ENCODE assay signal across 40 cellular contexts in the genomic region with DNA sequence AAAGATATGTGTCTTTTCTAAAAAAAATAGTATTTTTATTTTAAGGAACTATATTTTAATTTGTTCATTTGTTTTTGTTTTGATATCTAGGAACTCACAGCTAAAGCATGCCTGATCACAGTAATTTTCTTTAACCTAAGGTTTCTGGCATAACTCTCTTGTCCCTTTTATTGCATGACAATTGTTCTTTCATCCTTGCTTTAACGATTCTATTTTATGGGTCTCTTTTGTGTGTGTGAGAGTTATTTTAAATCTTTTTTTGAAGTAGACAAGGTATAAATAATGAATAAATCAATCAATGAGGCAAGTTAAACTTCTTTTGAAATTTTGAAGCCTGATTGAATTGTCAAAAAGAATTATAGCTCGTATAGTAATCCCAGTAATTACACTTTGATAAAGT.
"Had no signal": no experiment of that assay in that cellular context is flagged by ENCODE, and none has a peak within 500 bp of the region (broad histone marks: within the 10 kb centered on the region; RNA-seq: fewer than 3 reads in every experiment).

No MANE protein-coding gene starts in this region.

- H3K27ac ChIP-seq: adrenal gland, ascending aorta, body of pancreas, brain microvascular endothelial cell, breast epithelium, cardiac muscle cell had no signal

- H3K4me1 Mint-ChIP-seq: activated naive CD4-positive, alpha-beta T cell treated with anti-CD3 and anti-CD28 coated beads, Interleukin-2, amount 10 ng/mL, durations not matched to agents 7 days and 5 days; activated naive CD4-positive, alpha-beta T cell treated with anti-CD3 and anti-CD28 coated beads, Interleukin-2, amount 50 U/mL, for 24 hours; activated naive CD8-positive, alpha-beta T cell treated with anti-CD3 and anti-CD28 coated beads for 36 hours; activated naive CD8-positive, alpha-beta T cell treated with anti-CD3 and anti-CD28 coated beads, Interleukin-2, amount 10 ng/mL, durations not matched to agents 7 days and 5 days; activated T-helper 17 cell treated with anti-CD3 and anti-CD28 coated beads, Interleukin-2, amount 50 U/mL, for 72 hours; central memory CD8-positive, alpha-beta T cell had no signal

- DNase-seq: activated effector memory CD4-positive, alpha-beta T cell treated with anti-CD3 and anti-CD28 coated beads, Interleukin-2, amount 50 U/mL, for 16 hours; activated effector memory CD4-positive, alpha-beta T cell treated with Interleukin-2 at 50 U/mL for 16 hours; activated gamma-delta T cell; activated gamma-delta T cell treated with Interleukin-2 at 50 U/mL for 16 hours; activated naive CD4-positive, alpha-beta T cell; activated naive CD4-positive, alpha-beta T cell treated with anti-CD3 and anti-CD28 coated beads for 36 hours; activated naive CD4-positive, alpha-beta T cell treated with anti-CD3 and anti-CD28 coated beads, Interleukin-2, amount 10 ng/mL, durations not matched to agents 7 days and 5 days; activated naive CD4-positive, alpha-beta T cell treated with anti-CD3 and anti-CD28 coated beads, Interleukin-2, amount 50 U/mL, for 16 hours; activated naive CD4-positive, alpha-beta T cell treated with Interleukin-2 at 50 U/mL for 16 hours; activated naive CD8-positive, alpha-beta T cell treated with anti-CD3 and anti-CD28 coated beads for 36 hours; activated naive CD8-positive, alpha-beta T cell treated with anti-CD3 and anti-CD28 coated beads, Interleukin-2, amount 10 ng/mL, durations not matched to agents 7 days and 5 days; activated naive CD8-positive, alpha-beta T cell treated with anti-CD3 and anti-CD28 coated beads, Interleukin-2, amount 50 U/mL, for 24 hours; activated T-cell treated with anti-CD3 and anti-CD28 coated beads, Interleukin-2, amount 50 U/mL, for 1 hour; activated T-cell treated with anti-CD3 and anti-CD28 coated beads, Interleukin-2, amount 50 U/mL, for 24 hours; activated T-cell treated with anti-CD3 and anti-CD28 coated beads, Interleukin-2, amount 50 U/mL, for 4 hours; activated T-cell treated with anti-CD3 and anti-CD28 coated beads, Interleukin-2, amount 50 U/mL, for 48 hours; activated T-cell treated with anti-CD3 and anti-CD28 coated beads, Interleukin-2, amount 50 U/mL, for 72 hours; adrenal gland; amniotic stem cell; amygdala; anterior cingulate cortex; aorta; body of pancreas; brain microvascular endothelial cell; caudate nucleus; central memory CD4-positive, alpha-beta T cell; cerebellar nuclear complex had no signal

- H3K27me3 ChIP-seq: adrenal gland, ascending aorta, brain microvascular endothelial cell, cardiac muscle cell had no signal

- H3K36me3 ChIP-seq: adrenal gland, ascending aorta, brain microvascular endothelial cell, breast epithelium, cardiac muscle cell had no signal

- H3K27ac Mint-ChIP-seq: activated naive CD4-positive, alpha-beta T cell treated with anti-CD3 and anti-CD28 coated beads for 36 hours; activated naive CD4-positive, alpha-beta T cell treated with anti-CD3 and anti-CD28 coated beads, Interleukin-2, amount 10 ng/mL, durations not matched to agents 7 days and 5 days; activated naive CD4-positive, alpha-beta T cell treated with anti-CD3 and anti-CD28 coated beads, Interleukin-2, amount 50 U/mL, for 24 hours; activated naive CD4-positive, alpha-beta T cell treated with anti-CD3 and anti-CD28 coated beads, Interleukin-2, amount 50 U/mL, for 72 hours; activated naive CD8-positive, alpha-beta T cell; activated naive CD8-positive, alpha-beta T cell treated with anti-CD3 and anti-CD28 coated beads for 36 hours; activated naive CD8-positive, alpha-beta T cell treated with anti-CD3 and anti-CD28 coated beads, Interleukin-2, amount 10 ng/mL, durations not matched to agents 7 days and 5 days; activated naive CD8-positive, alpha-beta T cell treated with anti-CD3 and anti-CD28 coated beads, Interleukin-2, amount 50 U/mL, for 24 hours; activated T-cell treated with anti-CD3 and anti-CD28 coated beads, Interleukin-2, amount 50 U/mL, for 24 hours; activated T-cell treated with anti-CD3 and anti-CD28 coated beads, Interleukin-2, amount 50 U/mL, for 72 hours; activated T-helper 1 cell treated with anti-CD3 and anti-CD28 coated beads, Interleukin-12 subunit alpha, Interleukin-12 subunit beta, Interleukin-2, Interleukin-4 antibody, amounts not matched to agents 30 ng/mL and 10 ng/mL and 1 ng/mL, durations not matched to agents 14 hours and 24 hours and 36 hours; activated T-helper 17 cell treated with anti-CD3 and anti-CD28 coated beads, Interleukin-2, amount 50 U/mL, for 72 hours; activated T-helper 2 cell treated with anti-CD3 and anti-CD28 coated beads, Interferon-gamma antibody, Interleukin-2, Interleukin-4, amounts not matched to agents 10 μg/mL and 5 μg/mL and 100 μg/mL, durations not matched to agents 14 hours and 24 hours and 36 hours; brain had no signal

- ATAC-seq: activated naive CD4-positive, alpha-beta T cell treated with anti-CD3 and anti-CD28 coated beads, Interleukin-2, amount 50 U/mL, for 72 hours; activated naive CD8-positive, alpha-beta T cell treated with anti-CD3 and anti-CD28 coated beads, Interleukin-2, amount 50 U/mL, for 24 hours; activated T-cell treated with anti-CD3 and anti-CD28 coated beads, Interleukin-2, amount 50 U/mL, for 4 hours; activated T-cell treated with anti-CD3 and anti-CD28 coated beads, Interleukin-2, amount 50 U/mL, for 72 hours; activated T-helper 17 cell treated with anti-CD3 and anti-CD28 coated beads, Interleukin-2, amount 50 U/mL, for 72 hours; body of pancreas had no signal

- H3K4me3 Mint-ChIP-seq: activated naive CD4-positive, alpha-beta T cell treated with anti-CD3 and anti-CD28 coated beads for 36 hours; activated naive CD4-positive, alpha-beta T cell treated with anti-CD3 and anti-CD28 coated beads, Interleukin-2, amount 10 ng/mL, durations not matched to agents 7 days and 5 days; activated naive CD4-positive, alpha-beta T cell treated with anti-CD3 and anti-CD28 coated beads, Interleukin-2, amount 50 U/mL, for 24 hours; activated naive CD8-positive, alpha-beta T cell; activated naive CD8-positive, alpha-beta T cell treated with anti-CD3 and anti-CD28 coated beads for 36 hours; activated naive CD8-positive, alpha-beta T cell treated with anti-CD3 and anti-CD28 coated beads, Interleukin-2, amount 10 ng/mL, durations not matched to agents 7 days and 5 days; activated naive CD8-positive, alpha-beta T cell treated with anti-CD3 and anti-CD28 coated beads, Interleukin-2, amount 50 U/mL, for 24 hours; activated T-cell treated with anti-CD3 and anti-CD28 coated beads, Interleukin-2, amount 50 U/mL, for 24 hours; activated T-cell treated with anti-CD3 and anti-CD28 coated beads, Interleukin-2, amount 50 U/mL, for 4 hours; activated T-cell treated with anti-CD3 and anti-CD28 coated beads, Interleukin-2, amount 50 U/mL, for 72 hours; activated T-helper 1 cell treated with anti-CD3 and anti-CD28 coated beads, Interleukin-12 subunit alpha, Interleukin-12 subunit beta, Interleukin-2, Interleukin-4 antibody, amounts not matched to agents 30 ng/mL and 10 ng/mL and 1 ng/mL, durations not matched to agents 14 hours and 24 hours and 36 hours; activated T-helper 17 cell treated with anti-CD3 and anti-CD28 coated beads, Interleukin-2, amount 50 U/mL, for 72 hours; brain; central memory CD8-positive, alpha-beta T cell had no signal

- H3K9me3 ChIP-seq: adrenal gland, ascending aorta, body of pancreas, breast epithelium had no signal

- H3K4me3 ChIP-seq: adrenal gland, ascending aorta, body of pancreas, breast epithelium, cardiac muscle cell had no signal

- H3K27me3 Mint-ChIP-seq: activated T-cell treated with anti-CD3 and anti-CD28 coated beads, Interleukin-2, amount 50 U/mL, for 24 hours; central memory CD8-positive, alpha-beta T cell had no signal

- H3K4me1 ChIP-seq: adrenal gland, ascending aorta, body of pancreas, breast epithelium had no signal

- H3K9me3 Mint-ChIP-seq: activated naive CD4-positive, alpha-beta T cell treated with anti-CD3 and anti-CD28 coated beads for 36 hours; activated naive CD4-positive, alpha-beta T cell treated with anti-CD3 and anti-CD28 coated beads, Interleukin-2, amount 10 ng/mL, durations not matched to agents 7 days and 5 days; activated naive CD4-positive, alpha-beta T cell treated with anti-CD3 and anti-CD28 coated beads, Interleukin-2, amount 50 U/mL, for 24 hours; activated naive CD8-positive, alpha-beta T cell treated with anti-CD3 and anti-CD28 coated beads for 36 hours; activated naive CD8-positive, alpha-beta T cell treated with anti-CD3 and anti-CD28 coated beads, Interleukin-2, amount 10 ng/mL, durations not matched to agents 7 days and 5 days; activated naive CD8-positive, alpha-beta T cell treated with anti-CD3 and anti-CD28 coated beads, Interleukin-2, amount 50 U/mL, for 24 hours; activated T-cell treated with anti-CD3 and anti-CD28 coated beads, Interleukin-2, amount 50 U/mL, for 24 hours; activated T-cell treated with anti-CD3 and anti-CD28 coated beads, Interleukin-2, amount 50 U/mL, for 4 hours; activated T-cell treated with anti-CD3 and anti-CD28 coated beads, Interleukin-2, amount 50 U/mL, for 72 hours; activated T-helper 1 cell treated with anti-CD3 and anti-CD28 coated beads, Interleukin-12 subunit alpha, Interleukin-12 subunit beta, Interleukin-2, Interleukin-4 antibody, amounts not matched to agents 30 ng/mL and 10 ng/mL and 1 ng/mL, durations not matched to agents 14 hours and 24 hours and 36 hours; activated T-helper 17 cell treated with anti-CD3 and anti-CD28 coated beads, Interleukin-2, amount 50 U/mL, for 72 hours; activated T-helper 2 cell treated with anti-CD3 and anti-CD28 coated beads, Interferon-gamma antibody, Interleukin-2, Interleukin-4, amounts not matched to agents 10 μg/mL and 5 μg/mL and 100 μg/mL, durations not matched to agents 14 hours and 24 hours and 36 hours; brain had no signal

- H3K36me3 Mint-ChIP-seq: activated naive CD4-positive, alpha-beta T cell treated with anti-CD3 and anti-CD28 coated beads, Interleukin-2, amount 10 ng/mL, durations not matched to agents 7 days and 5 days; activated naive CD4-positive, alpha-beta T cell treated with anti-CD3 and anti-CD28 coated beads, Interleukin-2, amount 50 U/mL, for 24 hours; activated naive CD4-positive, alpha-beta T cell treated with anti-CD3 and anti-CD28 coated beads, Interleukin-2, amount 50 U/mL, for 72 hours; activated naive CD8-positive, alpha-beta T cell; activated naive CD8-positive, alpha-beta T cell treated with anti-CD3 and anti-CD28 coated beads for 36 hours; activated naive CD8-positive, alpha-beta T cell treated with anti-CD3 and anti-CD28 coated beads, Interleukin-2, amount 10 ng/mL, durations not matched to agents 7 days and 5 days; brain had no signal

- FAIRE-seq: astrocyte, bronchial epithelial cell had no signal
